Comparison of ENCODE assay signal across 9 cellular contexts in the genomic region with DNA sequence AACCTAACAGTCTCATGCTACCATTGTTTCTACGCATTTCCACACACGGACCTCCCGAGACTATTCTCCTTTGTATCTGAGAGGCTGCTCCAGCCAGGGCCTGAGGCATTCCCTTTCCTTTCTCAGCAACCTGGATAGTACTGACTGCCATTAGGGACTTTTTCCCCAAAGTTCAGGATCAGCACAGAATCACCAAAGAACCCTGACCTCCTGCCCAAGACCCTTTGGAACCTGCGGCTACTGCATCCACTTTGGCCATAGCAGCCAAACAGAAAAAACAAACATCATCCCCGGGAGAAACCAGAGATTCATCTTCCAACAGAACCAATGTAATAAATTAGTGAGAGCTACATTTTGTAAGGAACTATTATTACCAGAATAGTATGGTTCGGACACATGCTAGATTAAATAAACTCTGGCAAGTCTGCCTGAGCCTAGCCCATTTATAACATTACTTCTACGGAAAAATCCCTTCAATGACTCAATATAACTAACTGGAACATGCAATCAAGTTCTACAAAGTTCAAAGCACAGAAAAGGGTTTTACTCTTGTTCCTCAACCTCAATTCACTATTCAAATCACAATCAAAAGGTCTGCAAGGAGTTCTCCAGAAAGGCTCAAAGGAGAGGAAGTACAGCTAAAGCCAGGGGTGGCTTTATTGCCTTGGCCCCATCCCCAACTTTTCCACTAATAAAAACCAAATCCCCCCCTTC. TPM values are rescaled to one million over a fixed set of nuclear protein-coding genes. Genes with fewer than 3 reads are reported as not detected.
DNase-seq lines count a peak whose midpoint lies in the region; ATAC-seq and TF ChIP-seq lines count a peak whose summit lies in the region.
"Had no signal": no experiment of that assay in that cellular context is flagged by ENCODE, and none has a peak within 500 bp of the region (broad histone marks: within the 10 kb centered on the region; RNA-seq: fewer than 3 reads in every experiment).

No MANE protein-coding gene starts in this region.

- 21 to 60% methylated on average over 4 to 7 of the region's 7 CpGs for WGBS in gastroesophageal sphincter (ENCODE audit: low coverage in 1 of 2), 2 donors

- H3K9me3 ChIP-seq in DOHH2 (ENCODE audit: control insufficient read depth, insufficient read depth, low read length) (no peaks in the 10 kb centered on the region), SK-N-MC (ENCODE audit: low read depth, low read length) (no peaks in the 10 kb centered on the region), gastroesophageal sphincter (no peaks in the 10 kb centered on the region)

- H3K27ac ChIP-seq in DOHH2 (ENCODE audit: low read depth, low read length), result peak overlapping the region; percentile 64
- peak overlapping the region; percentile 86 for H3K27ac ChIP-seq in SK-N-MC
- H3K27ac ChIP-seq in gastroesophageal sphincter, result peak overlapping the region; percentile 7 to 60 (median 40)
- H3K27ac ChIP-seq in skin epidermis, result peak overlapping the region in 20 of 21 experiments; percentile 16 to 90 (median 64)

- peaks cover 5% of the 10 kb centered on the region; the same call in 1 of the 2 replicates for H3K36me3 ChIP-seq in DOHH2 (ENCODE audit: control insufficient read depth, low read length)
- no peaks in the 10 kb centered on the region for H3K36me3 ChIP-seq in SK-N-MC (ENCODE audit: insufficient read depth, low read length)
- no peaks in the 10 kb centered on the region for H3K36me3 ChIP-seq in gastroesophageal sphincter

- TF ChIP-seq POLR2A in gastroesophageal sphincter (IDR thresholded peaks at IDR 0.05), result no peak

- DNase-seq in SK-N-MC (ENCODE audit: low read depth, low spot score) (no peak), NCI-H1092 treated with DMSO at 0.1 percent for 48 hours (lab: John Stamatoyannopoulos, UW) (no peak)
- DNase-seq: NCI-H1694 treated with DMSO at 0.1 percent for 48 hours had no signal

- ATAC-seq in gastroesophageal sphincter (no peak), HG02759 (IDR thresholded peaks at IDR 0.05; ENCODE audit: unreplicated experiment) (no peak), GM19324 (IDR thresholded peaks at IDR 0.05; ENCODE audit: low FRiP score, unreplicated experiment) (no peak), HG03342 (IDR thresholded peaks at IDR 0.05; ENCODE audit: unreplicated experiment) (no peak)

- TF ChIP-seq EP300 in gastroesophageal sphincter (IDR thresholded peaks at IDR 0.05), result no peak

- H3K9ac ChIP-seq in SK-N-MC (ENCODE audit: insufficient read length), result no peak overlapping the region

- H4K20me1 ChIP-seq in DOHH2 (ENCODE audit: control insufficient read depth, insufficient read depth, low read depth, low read length), result peaks cover 14% of the 10 kb centered on the region

- H3K27me3 ChIP-seq in DOHH2 (ENCODE audit: control insufficient read depth, low read length) (no peaks in the 10 kb centered on the region), gastroesophageal sphincter (no peaks in the 10 kb centered on the region)

- peak overlapping the region; percentile 71 for H3K4me2 ChIP-seq in DOHH2 (ENCODE audit: low read length)

- H3K4me1 ChIP-seq in DOHH2 (ENCODE audit: control insufficient read depth, low read length) (peaks cover 73% of the 10 kb centered on the region), gastroesophageal sphincter (peaks cover 9 to 64% (median 11%) of the 10 kb centered on the region in 3 donors)

- peaks cover 4% of the 10 kb centered on the region for H3F3A ChIP-seq in DOHH2 (ENCODE audit: control insufficient read depth, insufficient read depth)

- no peaks in the 10 kb centered on the region for H3K9me2 ChIP-seq in DOHH2 (replicated peaks; ENCODE audit: control insufficient read depth, low read length)

- peaks cover 29% of the 10 kb centered on the region for H3K79me2 ChIP-seq in DOHH2 (ENCODE audit: control insufficient read depth, low read length)

- no peak for TF ChIP-seq CTCF in DOHH2 (IDR thresholded peaks at IDR 0.05; ENCODE audit: low read depth, low read length, poor library complexity, severe bottlenecking)
- TF ChIP-seq CTCF in gastroesophageal sphincter (IDR thresholded peaks at IDR 0.05), result no peak

- peak overlapping the region; percentile 52 for H3K4me3 ChIP-seq in DOHH2 (ENCODE audit: low read length)
- H3K4me3 ChIP-seq in SK-N-MC, result peak overlapping the region; percentile 62
- no peak overlapping the region for H3K4me3 ChIP-seq in gastroesophageal sphincter
- no peak overlapping the region for H3K4me3 ChIP-seq in skin epidermis

RNA-seq across cellular contexts. Expression of a gene that starts 51.8 kb away (rescaled TPM):
- 10 to 100 TPM; 17.6 to 34.3 (median 25.6) TPM for total RNA-seq in gastroesophageal sphincter

Comparison
In these comparisons a context has a peak if more than half of its experiments do, and no peak if none do; other contexts are left out.
1. H3K4me3 ChIP-seq: peak in DOHH2 (single experiment) and SK-N-MC (single experiment); none in gastroesophageal sphincter (0 of 2) and skin epidermis (0 of 7).
2. Peak in every context shown above with its lines, with median percentiles within 50 percentile points of each other: H3K27ac ChIP-seq.